In genomic region chr2:168315331-168316072, GRCh38 we compare ENCODE assay signal across 22 cellular contexts.
DNase-seq lines count a peak whose midpoint lies in the region; ATAC-seq, FAIRE-seq and TF ChIP-seq lines count a peak whose summit lies in the region.
"Had no signal": no experiment of that assay in that cellular context is flagged by ENCODE, and none has a peak within 500 bp of the region (broad histone marks: within the 10 kb centered on the region; RNA-seq: fewer than 3 reads in every experiment).

No MANE protein-coding gene starts in this region.

- 70 to 75% methylated on average over 4 of the region's 4 CpGs for WGBS in pancreas, 2 donors

- H3K9me3 ChIP-seq in pancreas: no peaks in the 10 kb centered on the region

- intact Hi-C loops in left ventricle myocardium superior (cut with micrococcal nuclease) (no loop called here), pancreas (cut with DNase I) (no loop called here)

- H3K27ac ChIP-seq in pancreas (peak overlapping the region in 1 of 4 donors; percentile 6), RWPE1 (no peak overlapping the region)
- H3K27ac ChIP-seq: KMS-11 had no signal

- DNase-seq in DMS79 (lab: John Stamatoyannopoulos, UW) (peak; percentile 3), DMS79 treated with DMSO at 0.1 percent for 48 hours (lab: John Stamatoyannopoulos, UW) (no peak), amniotic epithelial cell (ENCODE audit: low read depth) (peak; percentile 91), left ventricle myocardium superior (no peak), pancreas (no peak), iPS-NIHi11 (ENCODE audit: low spot score) (no peak), RWPE1 (ENCODE audit: low spot score) (no peak)
- DNase-seq: 8988T; CD4-positive, CD25-positive, alpha-beta regulatory T cell; COR-L47; DMS153; NCI-H1092; NCI-H1436 treated with DMSO at 0.1 percent for 48 hours; NCI-H2029 treated with DMSO at 0.1 percent for 48 hours; NCI-H2171 treated with DMSO at 0.1 percent for 48 hours; NCI-H446; NCI-H526 treated with DMSO at 0.1 percent for 48 hours had no signal

- ATAC-seq in left ventricle myocardium superior: peak; percentile 44
- ATAC-seq in pancreas: peak in 3 of 4 donors; percentile 24 to 29 (median 24)
- ATAC-seq in HG02852 (IDR thresholded peaks at IDR 0.05; ENCODE audit: unreplicated experiment): no peak
- ATAC-seq: GM12878, Panc1 had no signal

- POLR2A ChIA-PET in RWPE1 (lab: Yijun Ruan, JAX; ENCODE audit: low non-redundant PET): no interaction called here

- H3K27me3 ChIP-seq in pancreas: no peaks in the 10 kb centered on the region

- CTCF ChIA-PET in RWPE1 (lab: Yijun Ruan, JAX): interaction anchor here (0.6 kb wide), 1 partner anchor 49 kb away, joined by 3 read pairs; no protein-coding TSS in a partner anchor

- no peak for FAIRE-seq in pancreas (lab: Jason Lieb, UNC)
- FAIRE-seq: GM12878, H1 had no signal

- H3K4me1 ChIP-seq in pancreas: no peaks in the 10 kb centered on the region

- no peak for TF ChIP-seq CTCF in pancreas (IDR thresholded peaks at IDR 0.05)
- no peak for TF ChIP-seq CTCF in RWPE1 (conservative IDR thresholded peaks at IDR 0.05; ENCODE audit: low read depth)

- H3K36me3 ChIP-seq in pancreas: no peaks in the 10 kb centered on the region

- H3K4me3 ChIP-seq in pancreas: no peak overlapping the region
- H3K4me3 ChIP-seq: GM12878 had no signal

Comparison
In these comparisons a context has a peak if more than half of its experiments do, and no peak if none do; other contexts are left out.
1. DNase-seq: peak in DMS79 (single experiment) and amniotic epithelial cell (single experiment); none in DMS79 treated with DMSO at 0.1 percent for 48 hours (single experiment), left ventricle myocardium superior (single experiment), pancreas (0 of 6), iPS-NIHi11 (single experiment) and RWPE1 (single experiment).